In genomic region chr14:29817767-29818166, GRCh38 we compare ENCODE assay signal across 8 cellular contexts.
"Had no signal": no experiment of that assay in that cellular context is flagged by ENCODE, and none has a peak within 500 bp of the region (broad histone marks: within the 10 kb centered on the region; RNA-seq: fewer than 3 reads in every experiment).

No MANE protein-coding gene starts in this region.

- DNase-seq: GOT3, H9, HCEC 1CT, HFFc6, KBM-7 had no signal

- ATAC-seq: HepG2 had no signal

- H3K9me3 Mint-ChIP-seq: H9, HFFc6 had no signal

- H3K27ac Mint-ChIP-seq: H9, HFFc6, IgD-negative memory B cell had no signal

- H3K27ac ChIP-seq: HL-60 had no signal

- H3K36me3 Mint-ChIP-seq: IgD-negative memory B cell had no signal

- H3K4me3 Mint-ChIP-seq: H9, HFFc6, IgD-negative memory B cell had no signal

- H3K27me3 Mint-ChIP-seq: IgD-negative memory B cell had no signal
